ENCODE assay signal across 33 cellular contexts in the genomic region with DNA sequence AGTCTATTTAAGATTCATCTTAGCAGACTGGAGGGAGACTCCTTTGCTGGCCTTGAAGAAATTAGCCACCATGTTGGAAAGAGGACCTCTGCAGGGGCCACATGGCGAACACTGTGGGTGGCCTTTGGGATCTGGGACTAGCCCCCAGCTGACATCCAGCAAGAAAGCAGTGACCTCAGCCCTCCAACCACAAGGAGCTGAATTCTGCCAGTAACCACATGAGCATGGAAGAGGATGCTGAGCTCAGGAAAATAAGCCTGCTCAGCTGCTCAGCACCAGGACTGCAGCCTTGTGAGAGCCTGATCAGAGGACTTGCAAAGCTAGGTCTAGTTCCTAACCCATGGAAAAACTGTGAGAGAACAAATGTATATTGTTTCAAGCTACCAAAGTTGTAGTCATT.
"Had no signal": no experiment of that assay in that cellular context is flagged by ENCODE, and none has a peak within 500 bp of the region (broad histone marks: within the 10 kb centered on the region; RNA-seq: fewer than 3 reads in every experiment).

No MANE protein-coding gene starts in this region.

- H3K4me1 Mint-ChIP-seq: activated CD4-positive, alpha-beta memory T cell treated with anti-CD3 and anti-CD28 coated beads, Interleukin-2, amount 10 ng/mL, durations not matched to agents 7 days and 5 days; activated CD4-positive, alpha-beta T cell treated with anti-CD3 and anti-CD28 coated beads, Interleukin-2, amount 10 ng/mL, durations not matched to agents 7 days and 5 days; activated naive CD4-positive, alpha-beta T cell treated with anti-CD3 and anti-CD28 coated beads, Interleukin-2, amount 10 ng/mL, durations not matched to agents 7 days and 5 days; activated naive CD8-positive, alpha-beta T cell treated with anti-CD3 and anti-CD28 coated beads, Interleukin-2, amount 10 ng/mL, durations not matched to agents 7 days and 5 days; WTC11 had no signal

- FAIRE-seq: colon, endometrium, endothelial cell of umbilical vein had no signal

- H3K9me3 Mint-ChIP-seq: activated CD4-positive, alpha-beta memory T cell treated with anti-CD3 and anti-CD28 coated beads, Interleukin-2, amount 10 ng/mL, durations not matched to agents 7 days and 5 days; activated CD4-positive, alpha-beta T cell treated with anti-CD3 and anti-CD28 coated beads, Interleukin-2, amount 10 ng/mL, durations not matched to agents 7 days and 5 days; activated naive CD4-positive, alpha-beta T cell treated with anti-CD3 and anti-CD28 coated beads, Interleukin-2, amount 10 ng/mL, durations not matched to agents 7 days and 5 days; activated T-cell treated with anti-CD3 and anti-CD28 coated beads, Interleukin-2, amount 50 U/mL, for 24 hours; effector memory CD8-positive, alpha-beta T cell had no signal

- H3K27ac ChIP-seq: epithelial cell of prostate, esophagus squamous epithelium, gastroesophageal sphincter, heart right ventricle, VCaP had no signal

- H3K27ac Mint-ChIP-seq: activated CD4-positive, alpha-beta memory T cell treated with anti-CD3 and anti-CD28 coated beads, Interleukin-2, amount 10 ng/mL, durations not matched to agents 7 days and 5 days; activated CD4-positive, alpha-beta T cell treated with anti-CD3 and anti-CD28 coated beads, Interleukin-2, amount 10 ng/mL, durations not matched to agents 7 days and 5 days; activated naive CD4-positive, alpha-beta T cell treated with anti-CD3 and anti-CD28 coated beads, Interleukin-2, amount 10 ng/mL, durations not matched to agents 7 days and 5 days; activated naive CD4-positive, alpha-beta T cell treated with anti-CD3 and anti-CD28 coated beads, Interleukin-2, amount 50 U/mL, for 72 hours; activated naive CD8-positive, alpha-beta T cell treated with anti-CD3 and anti-CD28 coated beads, Interleukin-2, amount 10 ng/mL, durations not matched to agents 7 days and 5 days; activated T-cell treated with anti-CD3 and anti-CD28 coated beads, Interleukin-2, amount 50 U/mL, for 24 hours; activated T-cell treated with anti-CD3 and anti-CD28 coated beads, Interleukin-2, amount 50 U/mL, for 72 hours; effector memory CD8-positive, alpha-beta T cell; WTC11 had no signal

- H3K4me3 ChIP-seq: body of pancreas, esophagus squamous epithelium, gastroesophageal sphincter, heart right ventricle had no signal

- H3K36me3 ChIP-seq: esophagus squamous epithelium, gastroesophageal sphincter, heart right ventricle had no signal

- H3K27me3 ChIP-seq: body of pancreas, esophagus squamous epithelium, gastroesophageal sphincter, heart right ventricle had no signal

- DNase-seq: activated CD4-positive, alpha-beta memory T cell treated with anti-CD3 and anti-CD28 coated beads, Interleukin-2, amount 10 ng/mL, durations not matched to agents 7 days and 5 days; activated CD4-positive, alpha-beta T cell treated with anti-CD3 and anti-CD28 coated beads for 1 hour; activated CD4-positive, alpha-beta T cell treated with anti-CD3 and anti-CD28 coated beads for 4 hours; activated CD4-positive, alpha-beta T cell treated with anti-CD3 and anti-CD28 coated beads, Interleukin-2, amount 10 ng/mL, durations not matched to agents 7 days and 5 days; activated CD4-positive, alpha-beta T cell treated with anti-CD3 and anti-CD28 coated beads, Interleukin-2, amount 50 U/mL, for 4 hours; activated CD8-positive, alpha-beta memory T cell treated with anti-CD3 and anti-CD28 coated beads, Interleukin-2, amount 50 U/mL, for 48 hours; activated gamma-delta T cell; activated naive CD4-positive, alpha-beta T cell; activated naive CD4-positive, alpha-beta T cell treated with anti-CD3 and anti-CD28 coated beads, Interleukin-2, amount 10 ng/mL, durations not matched to agents 7 days and 5 days; activated naive CD8-positive, alpha-beta T cell treated with anti-CD3 and anti-CD28 coated beads, Interleukin-2, amount 10 ng/mL, durations not matched to agents 7 days and 5 days; activated T-cell treated with anti-CD3 and anti-CD28 coated beads for 4 hours; activated T-cell treated with anti-CD3 and anti-CD28 coated beads, Interleukin-2, amount 50 U/mL, for 24 hours; activated T-cell treated with anti-CD3 and anti-CD28 coated beads, Interleukin-2, amount 50 U/mL, for 72 hours; amniotic stem cell; anterior cingulate cortex; body of pancreas; caudate nucleus; cortex of kidney; dermis blood vessel endothelial cell; effector CD4-positive, alpha-beta T cell; effector memory CD8-positive, alpha-beta T cell; esophagus squamous epithelium; foreskin melanocyte; heart right ventricle; T-helper 2 cell had no signal

- H3K27me3 Mint-ChIP-seq: activated CD4-positive, alpha-beta memory T cell treated with anti-CD3 and anti-CD28 coated beads, Interleukin-2, amount 10 ng/mL, durations not matched to agents 7 days and 5 days; activated CD4-positive, alpha-beta T cell treated with anti-CD3 and anti-CD28 coated beads, Interleukin-2, amount 10 ng/mL, durations not matched to agents 7 days and 5 days; activated naive CD4-positive, alpha-beta T cell treated with anti-CD3 and anti-CD28 coated beads, Interleukin-2, amount 10 ng/mL, durations not matched to agents 7 days and 5 days; activated T-cell treated with anti-CD3 and anti-CD28 coated beads, Interleukin-2, amount 50 U/mL, for 24 hours had no signal

- H3K9me3 ChIP-seq: body of pancreas, esophagus squamous epithelium, heart right ventricle had no signal

- H3K36me3 Mint-ChIP-seq: activated naive CD4-positive, alpha-beta T cell treated with anti-CD3 and anti-CD28 coated beads, Interleukin-2, amount 10 ng/mL, durations not matched to agents 7 days and 5 days; activated naive CD4-positive, alpha-beta T cell treated with anti-CD3 and anti-CD28 coated beads, Interleukin-2, amount 50 U/mL, for 72 hours; activated naive CD8-positive, alpha-beta T cell treated with anti-CD3 and anti-CD28 coated beads, Interleukin-2, amount 10 ng/mL, durations not matched to agents 7 days and 5 days; WTC11 had no signal

- H3K4me3 Mint-ChIP-seq: activated CD4-positive, alpha-beta memory T cell treated with anti-CD3 and anti-CD28 coated beads, Interleukin-2, amount 10 ng/mL, durations not matched to agents 7 days and 5 days; activated CD4-positive, alpha-beta T cell treated with anti-CD3 and anti-CD28 coated beads, Interleukin-2, amount 10 ng/mL, durations not matched to agents 7 days and 5 days; activated naive CD4-positive, alpha-beta T cell treated with anti-CD3 and anti-CD28 coated beads, Interleukin-2, amount 10 ng/mL, durations not matched to agents 7 days and 5 days; activated naive CD8-positive, alpha-beta T cell treated with anti-CD3 and anti-CD28 coated beads, Interleukin-2, amount 10 ng/mL, durations not matched to agents 7 days and 5 days; activated T-cell treated with anti-CD3 and anti-CD28 coated beads, Interleukin-2, amount 50 U/mL, for 24 hours; activated T-cell treated with anti-CD3 and anti-CD28 coated beads, Interleukin-2, amount 50 U/mL, for 72 hours; effector memory CD8-positive, alpha-beta T cell; WTC11 had no signal
